Comparison of ENCODE assay signal across 20 cellular contexts in the genomic region with DNA sequence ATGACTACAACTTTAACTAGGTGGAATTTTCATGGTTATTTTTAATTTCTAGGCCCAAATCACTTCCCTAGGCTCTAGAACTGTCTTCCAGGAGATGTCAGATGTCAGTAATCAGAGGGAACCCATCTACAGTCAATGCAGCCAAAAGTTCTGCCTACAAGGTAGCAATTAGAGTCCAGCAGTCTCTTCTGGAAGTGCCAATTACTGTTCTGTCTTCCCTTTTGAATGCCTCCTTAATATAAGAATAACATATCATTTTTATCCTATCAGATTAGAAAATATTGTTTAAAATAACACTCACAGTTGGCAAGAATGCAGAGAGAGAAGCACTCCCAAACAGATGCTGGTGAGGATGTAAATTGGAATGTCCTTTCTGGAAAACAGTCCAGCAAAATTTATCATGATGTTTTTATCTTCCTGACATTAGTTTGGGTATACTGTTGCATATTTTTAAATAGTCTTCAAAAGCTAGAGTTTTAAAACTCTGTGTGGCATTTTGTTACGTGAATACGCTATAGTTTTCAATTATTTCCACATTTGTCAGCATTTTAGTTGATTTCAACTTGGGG.
"Had no signal": no experiment of that assay in that cellular context is flagged by ENCODE, and none has a peak within 500 bp of the region (broad histone marks: within the 10 kb centered on the region; RNA-seq: fewer than 3 reads in every experiment).

No MANE protein-coding gene starts in this region.

- H3K36me3 ChIP-seq: right lobe of liver, spleen, thoracic aorta had no signal

- H3K27ac Mint-ChIP-seq: activated B cell treated with CpG ODN at 0.5 μM for 24 hours; activated CD4-positive, alpha-beta memory T cell treated with anti-CD3 and anti-CD28 coated beads for 36 hours; activated naive CD8-positive, alpha-beta T cell treated with anti-CD3 and anti-CD28 coated beads, Interleukin-2, amount 50 U/mL, for 24 hours; activated T-helper 2 cell treated with anti-CD3 and anti-CD28 coated beads, Interferon-gamma antibody, Interleukin-2, Interleukin-4, amounts not matched to agents 10 μg/mL and 5 μg/mL and 100 μg/mL, durations not matched to agents 14 hours and 24 hours and 36 hours; naive thymus-derived CD4-positive, alpha-beta T cell; stimulated activated memory B cell treated with anti-CD40 and anti-IgM and Interleukin-4, amounts not matched to agents 10 μg/mL and 1 μg/mL and 100 μg/mL, for 72 hours; T-cell had no signal

- H3K4me3 ChIP-seq: coronary artery, hepatocyte, right lobe of liver, spleen, thoracic aorta had no signal

- H3K9ac ChIP-seq: parathyroid adenoma had no signal

- H2AFZ ChIP-seq: hepatocyte, parathyroid adenoma had no signal

- H3K27me3 Mint-ChIP-seq: activated B cell treated with CpG ODN at 0.5 μM for 24 hours; activated naive CD8-positive, alpha-beta T cell treated with anti-CD3 and anti-CD28 coated beads, Interleukin-2, amount 50 U/mL, for 24 hours; central memory CD8-positive, alpha-beta T cell; naive thymus-derived CD4-positive, alpha-beta T cell; stimulated activated memory B cell treated with anti-CD40 and anti-IgM and Interleukin-4, amounts not matched to agents 10 μg/mL and 1 μg/mL and 100 μg/mL, for 72 hours; T-cell had no signal

- DNase-seq: activated B cell treated with CpG ODN at 0.5 μM for 24 hours; activated CD4-positive, alpha-beta memory T cell treated with anti-CD3 and anti-CD28 coated beads for 36 hours; activated CD4-positive, alpha-beta T cell treated with anti-CD3 and anti-CD28 coated beads for 4 hours; activated naive CD4-positive, alpha-beta T cell treated with Interleukin-2 at 50 U/mL for 16 hours; activated naive CD8-positive, alpha-beta T cell treated with anti-CD3 and anti-CD28 coated beads, Interleukin-2, amount 50 U/mL, for 24 hours; activated T-cell treated with anti-CD3 and anti-CD28 coated beads, Interleukin-2, amount 50 U/mL, for 1 hour; aorta; left cardiac atrium; naive thymus-derived CD4-positive, alpha-beta T cell; right lobe of liver; spleen; stimulated activated CD4-positive, alpha-beta T cell treated with anti-CD3 and anti-CD28 coated beads, Interleukin-4, amount 100 ng/mL, for 4 hours; T-cell had no signal

- H3K9me3 ChIP-seq: right lobe of liver, thoracic aorta had no signal

- H3K27ac ChIP-seq: coronary artery, hepatocyte, parathyroid adenoma, right lobe of liver, spleen, thoracic aorta had no signal

- H3K36me3 Mint-ChIP-seq: activated CD4-positive, alpha-beta memory T cell treated with anti-CD3 and anti-CD28 coated beads for 36 hours; T-cell had no signal

- H3K4me1 Mint-ChIP-seq: activated B cell treated with CpG ODN at 0.5 μM for 24 hours; activated naive CD8-positive, alpha-beta T cell treated with anti-CD3 and anti-CD28 coated beads, Interleukin-2, amount 50 U/mL, for 24 hours; central memory CD8-positive, alpha-beta T cell; naive thymus-derived CD4-positive, alpha-beta T cell; stimulated activated memory B cell treated with anti-CD40 and anti-IgM and Interleukin-4, amounts not matched to agents 10 μg/mL and 1 μg/mL and 100 μg/mL, for 72 hours; T-cell had no signal

- ATAC-seq: activated naive CD8-positive, alpha-beta T cell treated with anti-CD3 and anti-CD28 coated beads, Interleukin-2, amount 50 U/mL, for 24 hours; left cardiac atrium; naive thymus-derived CD4-positive, alpha-beta T cell; stimulated activated memory B cell treated with anti-CD40 and anti-IgM and Interleukin-4, amounts not matched to agents 10 μg/mL and 1 μg/mL and 100 μg/mL, for 72 hours; T-cell had no signal

- H3K79me2 ChIP-seq: hepatocyte, parathyroid adenoma had no signal

- H3K4me3 Mint-ChIP-seq: activated B cell treated with CpG ODN at 0.5 μM for 24 hours; activated CD4-positive, alpha-beta memory T cell treated with anti-CD3 and anti-CD28 coated beads for 36 hours; activated naive CD8-positive, alpha-beta T cell treated with anti-CD3 and anti-CD28 coated beads, Interleukin-2, amount 50 U/mL, for 24 hours; central memory CD8-positive, alpha-beta T cell; naive thymus-derived CD4-positive, alpha-beta T cell; stimulated activated memory B cell treated with anti-CD40 and anti-IgM and Interleukin-4, amounts not matched to agents 10 μg/mL and 1 μg/mL and 100 μg/mL, for 72 hours; T-cell had no signal

- H3K4me1 ChIP-seq: parathyroid adenoma, right lobe of liver, spleen had no signal

- H3K27me3 ChIP-seq: hepatocyte, right lobe of liver, spleen had no signal
